In genomic region chr2:193240752-193241151, GRCh38 we compare ENCODE assay signal across 10 cellular contexts.
DNase-seq lines count a peak whose midpoint lies in the region; ATAC-seq and TF ChIP-seq lines count a peak whose summit lies in the region.
"Had no signal": no experiment of that assay in that cellular context is flagged by ENCODE, and none has a peak within 500 bp of the region (broad histone marks: within the 10 kb centered on the region; RNA-seq: fewer than 3 reads in every experiment).

No MANE protein-coding gene starts in this region.

- H3K27ac ChIP-seq in right lobe of liver: no peak overlapping the region
- H3K27ac ChIP-seq: pancreas had no signal

- intact Hi-C loops in right lobe of liver (cut with DNase I): no loop called here

- H3K4me3 ChIP-seq in right lobe of liver: no peak overlapping the region
- H3K4me3 ChIP-seq: pancreas had no signal

- H3K27me3 ChIP-seq in right lobe of liver: no peaks in the 10 kb centered on the region
- H3K27me3 ChIP-seq: pancreas had no signal

- DNase-seq in OCI-M1 (lab: John Stamatoyannopoulos, UW): peak; percentile 79
- DNase-seq in right lobe of liver: no peak
- no peak for DNase-seq in stimulated activated CD4-positive, alpha-beta T cell treated with anti-CD3 and anti-CD28 coated beads, Interleukin-4, amount 100 ng/mL, for 4 hours
- no peak for DNase-seq in occipital lobe (lab: John Stamatoyannopoulos, UW)
- no peak for DNase-seq in activated CD4-positive, alpha-beta T cell treated with anti-CD3 and anti-CD28 coated beads, Interleukin-2, amount 50 U/mL, for 4 hours
- no peak for DNase-seq in AG08396 (ENCODE audit: low spot score)
- DNase-seq: NCI-H1105, pancreas had no signal

- H3K36me3 ChIP-seq in right lobe of liver: no peaks in the 10 kb centered on the region
- H3K36me3 ChIP-seq: pancreas had no signal

- no peak for TF ChIP-seq POLR2A in right lobe of liver (IDR thresholded peaks at IDR 0.05)

- ATAC-seq in GM18502 (IDR thresholded peaks at IDR 0.05; ENCODE audit: poor library complexity, unreplicated experiment) (peak; percentile 46), HG02870 (IDR thresholded peaks at IDR 0.05; ENCODE audit: unreplicated experiment) (peak; percentile 67), right lobe of liver (peak in 1 of 4 donors; percentile 44)
- ATAC-seq: pancreas had no signal

- peak; percentile 11 to 40 (median 18) for TF ChIP-seq CTCF in right lobe of liver (IDR thresholded peaks at IDR 0.05)

- no peaks in the 10 kb centered on the region for H3K4me1 ChIP-seq in right lobe of liver
- H3K4me1 ChIP-seq: pancreas had no signal

- H3K9me3 ChIP-seq in right lobe of liver: no peaks in the 10 kb centered on the region
- H3K9me3 ChIP-seq: pancreas had no signal

- 89% methylated on average over 1 of the region's 1 CpG for WGBS in right lobe of liver (ENCODE audit: insufficient coverage, low coverage, low lambda C conversion rate, missing lambda C conversion rate)
